Comparison of ENCODE assay signal across 1 cellular context in genomic region chr9:19208653-19209052, GRCh38.
TF ChIP-seq lines count a peak whose summit lies in the region.

No MANE protein-coding gene starts in this region.

TF ChIP-seq in K562, 482 proteins besides CTCF, POLR2A, EP300 and RAD21:
- TF ChIP-seq ZNF507 (tag; conservative IDR thresholded peaks at IDR 0.05) (no peak), HMBOX1 (IDR thresholded peaks at IDR 0.05) (0 out of 2 replicates have a peak, but pooled peaks have one; percentile 13), HMGXB4 (CRISPR knock-in tag; IDR thresholded peaks at IDR 0.05) (no peak), CCNT2 (IDR thresholded peaks at IDR 0.05; ENCODE audit: borderline replicate concordance, extremely low read depth, insufficient read length, low read depth, low read length) (no peak), E2F5 (CRISPR knock-in tag; IDR thresholded peaks at IDR 0.05) (no peak), MAFG (tag; conservative IDR thresholded peaks at IDR 0.05) (no peak), GATAD2A (IDR thresholded peaks at IDR 0.05) (no peak)
